ENCODE assay signal across 27 cellular contexts in the genomic region with DNA sequence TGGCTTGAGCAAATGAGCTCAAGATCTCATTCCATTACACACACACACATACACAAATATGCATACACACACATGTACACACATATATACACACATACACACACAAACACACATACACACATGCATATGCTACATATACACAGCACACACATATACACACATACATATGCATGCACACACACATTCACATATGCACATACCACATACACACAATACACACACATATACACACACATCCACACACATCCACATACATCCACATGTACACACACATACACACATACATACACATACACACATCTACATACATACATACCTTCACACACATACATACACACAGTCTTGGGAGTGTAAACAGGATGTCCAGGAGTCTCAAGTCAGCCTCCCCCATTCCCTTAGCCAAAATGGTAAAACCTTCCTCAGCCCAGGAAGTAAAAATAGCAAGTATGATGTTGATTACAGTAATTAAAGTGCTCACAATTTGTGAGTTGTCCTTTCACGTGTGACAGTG. TPM values are rescaled to one million over a fixed set of nuclear protein-coding genes. Genes with fewer than 3 reads are reported as not detected.
"Had no signal": no experiment of that assay in that cellular context is flagged by ENCODE, and none has a peak within 500 bp of the region (broad histone marks: within the 10 kb centered on the region; RNA-seq: fewer than 3 reads in every experiment).

No MANE protein-coding gene starts in this region.

- H3K9me3 Mint-ChIP-seq: activated B cell treated with CpG ODN at 0.5 μM for 24 hours; activated CD4-positive, alpha-beta memory T cell treated with anti-CD3 and anti-CD28 coated beads for 36 hours; activated CD4-positive, alpha-beta T cell treated with anti-CD3 and anti-CD28 coated beads, Interleukin-2, amount 10 ng/mL, durations not matched to agents 7 days and 5 days; activated naive CD4-positive, alpha-beta T cell treated with anti-CD3 and anti-CD28 coated beads, Interleukin-2, amount 50 U/mL, for 72 hours; activated naive CD8-positive, alpha-beta T cell treated with anti-CD3 and anti-CD28 coated beads, Interleukin-2, amount 50 U/mL, for 24 hours; activated T-cell treated with anti-CD3 and anti-CD28 coated beads, Interleukin-2, amount 50 U/mL, for 4 hours had no signal

- DNase-seq: activated B cell treated with CpG ODN at 0.5 μM for 24 hours; activated CD4-positive, alpha-beta memory T cell treated with anti-CD3 and anti-CD28 coated beads for 36 hours; activated CD4-positive, alpha-beta T cell treated with anti-CD3 and anti-CD28 coated beads for 1 hour; activated CD4-positive, alpha-beta T cell treated with anti-CD3 and anti-CD28 coated beads, Interleukin-2, amount 10 ng/mL, durations not matched to agents 7 days and 5 days; activated CD8-positive, alpha-beta memory T cell treated with anti-CD3 and anti-CD28 coated beads for 24 hours; activated effector memory CD4-positive, alpha-beta T cell treated with anti-CD3 and anti-CD28 coated beads, Interleukin-2, amount 50 U/mL, for 16 hours; activated naive CD4-positive, alpha-beta T cell treated with Interleukin-2 at 50 U/mL for 16 hours; activated naive CD8-positive, alpha-beta T cell treated with anti-CD3 and anti-CD28 coated beads, Interleukin-2, amount 50 U/mL, for 24 hours; activated T-cell treated with anti-CD3 and anti-CD28 coated beads, Interleukin-2, amount 50 U/mL, for 4 hours; amniotic stem cell; Karpas-422; MM.1S; NCI-H1105; NCI-H1436; NCI-H1694 treated with DMSO at 0.1 percent for 48 hours; NCI-H2029 treated with DMSO at 0.1 percent for 48 hours; NCI-H510A treated with DMSO at 0.1 percent for 48 hours; PC-3; SIG-M5; T-helper 17 cell; T-helper 9 cell had no signal

- H3K9me3 ChIP-seq: ascending aorta had no signal

- H3K36me3 Mint-ChIP-seq: activated CD4-positive, alpha-beta memory T cell treated with anti-CD3 and anti-CD28 coated beads for 36 hours; activated naive CD4-positive, alpha-beta T cell treated with anti-CD3 and anti-CD28 coated beads, Interleukin-2, amount 50 U/mL, for 72 hours had no signal

- H3K27ac ChIP-seq: ascending aorta, cardiac muscle cell had no signal

- H3K4me3 Mint-ChIP-seq: activated B cell treated with CpG ODN at 0.5 μM for 24 hours; activated CD4-positive, alpha-beta memory T cell treated with anti-CD3 and anti-CD28 coated beads for 36 hours; activated CD4-positive, alpha-beta T cell treated with anti-CD3 and anti-CD28 coated beads, Interleukin-2, amount 10 ng/mL, durations not matched to agents 7 days and 5 days; activated naive CD8-positive, alpha-beta T cell treated with anti-CD3 and anti-CD28 coated beads, Interleukin-2, amount 50 U/mL, for 24 hours; activated T-cell treated with anti-CD3 and anti-CD28 coated beads, Interleukin-2, amount 50 U/mL, for 4 hours; brain; T-helper 17 cell had no signal

- H3K27ac Mint-ChIP-seq: activated B cell treated with CpG ODN at 0.5 μM for 24 hours; activated CD4-positive, alpha-beta memory T cell treated with anti-CD3 and anti-CD28 coated beads for 36 hours; activated CD4-positive, alpha-beta T cell treated with anti-CD3 and anti-CD28 coated beads, Interleukin-2, amount 10 ng/mL, durations not matched to agents 7 days and 5 days; activated naive CD4-positive, alpha-beta T cell treated with anti-CD3 and anti-CD28 coated beads, Interleukin-2, amount 50 U/mL, for 72 hours; activated naive CD8-positive, alpha-beta T cell treated with anti-CD3 and anti-CD28 coated beads, Interleukin-2, amount 50 U/mL, for 24 hours; T-helper 17 cell had no signal

- H3K4me1 Mint-ChIP-seq: activated CD4-positive, alpha-beta T cell treated with anti-CD3 and anti-CD28 coated beads, Interleukin-2, amount 10 ng/mL, durations not matched to agents 7 days and 5 days had no signal

- H3K4me1 ChIP-seq: ascending aorta had no signal

- FAIRE-seq: RCC 7860, TTC549 had no signal

- H3K4me3 ChIP-seq: ascending aorta, cardiac muscle cell had no signal

- H3K27me3 ChIP-seq: ascending aorta had no signal

- H3K36me3 ChIP-seq: ascending aorta, cardiac muscle cell had no signal

RNA-seq across cellular contexts. Expression of a gene that starts 12.8 kb away (rescaled TPM):
- total RNA-seq: activated B cell treated with CpG ODN at 0.5 μM for 24 hours; activated T-cell treated with anti-CD3 and anti-CD28 coated beads, Interleukin-2, amount 50 U/mL, for 4 hours had no signal

RNA-seq across cellular contexts. Expression of a gene that starts 26.4 kb away (rescaled TPM):
- total RNA-seq: activated B cell treated with CpG ODN at 0.5 μM for 24 hours, ascending aorta had no signal
